ENCODE assay signal across 36 cellular contexts in genomic region chr1:187046293-187046692, GRCh38.
"Had no signal": no experiment of that assay in that cellular context is flagged by ENCODE, and none has a peak within 500 bp of the region (broad histone marks: within the 10 kb centered on the region; RNA-seq: fewer than 3 reads in every experiment).

No MANE protein-coding gene starts in this region.

- H3K36me3 ChIP-seq: adrenal gland, Peyer's patch, SJSA1 had no signal

- H3K4me1 ChIP-seq: adrenal gland, Peyer's patch, SJSA1 had no signal

- H3K4me2 ChIP-seq: KMS-11 had no signal

- H3K27ac Mint-ChIP-seq: activated CD4-positive, alpha-beta T cell treated with anti-CD3 and anti-CD28 coated beads for 36 hours; activated CD4-positive, alpha-beta T cell treated with anti-CD3 and anti-CD28 coated beads, Interleukin-2, amount 10 ng/mL, durations not matched to agents 7 days and 5 days; activated CD8-positive, alpha-beta T cell treated with anti-CD3 and anti-CD28 coated beads, Interleukin-2, amount 10 ng/mL, durations not matched to agents 7 days and 5 days; activated naive CD4-positive, alpha-beta T cell treated with anti-CD3 and anti-CD28 coated beads for 36 hours; activated naive CD4-positive, alpha-beta T cell treated with anti-CD3 and anti-CD28 coated beads, Interleukin-2, amount 50 U/mL, for 72 hours; activated T-helper 1 cell treated with anti-CD3 and anti-CD28 coated beads, Interleukin-12 subunit alpha, Interleukin-12 subunit beta, Interleukin-2, Interleukin-4 antibody, amounts not matched to agents 30 ng/mL and 10 ng/mL and 1 ng/mL, durations not matched to agents 14 hours and 24 hours and 36 hours; brain had no signal

- H3K9ac ChIP-seq: KMS-11 had no signal

- H3K27me3 Mint-ChIP-seq: activated CD4-positive, alpha-beta T cell treated with anti-CD3 and anti-CD28 coated beads, Interleukin-2, amount 10 ng/mL, durations not matched to agents 7 days and 5 days had no signal

- H3K36me3 Mint-ChIP-seq: activated naive CD4-positive, alpha-beta T cell treated with anti-CD3 and anti-CD28 coated beads, Interleukin-2, amount 50 U/mL, for 72 hours; brain had no signal

- H3K4me3 ChIP-seq: adrenal gland, Peyer's patch, SJSA1 had no signal

- H3K9me3 ChIP-seq: adrenal gland, Peyer's patch, SJSA1 had no signal

- H3K4me1 Mint-ChIP-seq: activated CD4-positive, alpha-beta T cell treated with anti-CD3 and anti-CD28 coated beads for 36 hours; activated CD4-positive, alpha-beta T cell treated with anti-CD3 and anti-CD28 coated beads, Interleukin-2, amount 10 ng/mL, durations not matched to agents 7 days and 5 days; brain had no signal

- H3K4me3 Mint-ChIP-seq: activated CD4-positive, alpha-beta T cell treated with anti-CD3 and anti-CD28 coated beads for 36 hours; activated CD4-positive, alpha-beta T cell treated with anti-CD3 and anti-CD28 coated beads, Interleukin-2, amount 10 ng/mL, durations not matched to agents 7 days and 5 days; activated CD8-positive, alpha-beta T cell treated with anti-CD3 and anti-CD28 coated beads, Interleukin-2, amount 10 ng/mL, durations not matched to agents 7 days and 5 days; activated naive CD4-positive, alpha-beta T cell treated with anti-CD3 and anti-CD28 coated beads for 36 hours; activated T-cell treated with anti-CD3 and anti-CD28 coated beads, Interleukin-2, amount 50 U/mL, for 4 hours; activated T-helper 1 cell treated with anti-CD3 and anti-CD28 coated beads, Interleukin-12 subunit alpha, Interleukin-12 subunit beta, Interleukin-2, Interleukin-4 antibody, amounts not matched to agents 30 ng/mL and 10 ng/mL and 1 ng/mL, durations not matched to agents 14 hours and 24 hours and 36 hours; brain had no signal

- ATAC-seq: activated CD4-positive, alpha-beta T cell treated with anti-CD3 and anti-CD28 coated beads for 36 hours; activated CD4-positive, CD25-positive, alpha-beta regulatory T cell treated with anti-CD3 and anti-CD28 coated beads, Interleukin-2, amount 50 U/mL, for 24 hours; activated CD8-positive, alpha-beta T cell treated with anti-CD3 and anti-CD28 coated beads, Interleukin-2, amount 10 ng/mL, durations not matched to agents 7 days and 5 days; activated naive CD4-positive, alpha-beta T cell treated with anti-CD3 and anti-CD28 coated beads, Interleukin-2, amount 50 U/mL, for 72 hours; activated T-cell treated with anti-CD3 and anti-CD28 coated beads, Interleukin-2, amount 50 U/mL, for 4 hours; PC-3; SK-N-SH treated with all-trans-retinoic acid at 6 μM for 48 hours had no signal

- DNase-seq: activated CD4-positive, alpha-beta T cell treated with anti-CD3 and anti-CD28 coated beads for 36 hours; activated CD4-positive, alpha-beta T cell treated with anti-CD3 and anti-CD28 coated beads, Interleukin-2, amount 10 ng/mL, durations not matched to agents 7 days and 5 days; activated CD4-positive, alpha-beta T cell treated with anti-CD3 and anti-CD28 coated beads, Interleukin-2, amount 50 U/mL, for 48 hours; activated CD8-positive, alpha-beta memory T cell treated with anti-CD3 and anti-CD28 coated beads, Interleukin-2, amount 50 U/mL, for 4 hours; activated CD8-positive, alpha-beta T cell treated with anti-CD3 and anti-CD28 coated beads, Interleukin-2, amount 10 ng/mL, durations not matched to agents 7 days and 5 days; activated gamma-delta T cell treated with Interleukin-2 at 50 U/mL for 16 hours; activated naive CD4-positive, alpha-beta T cell treated with anti-CD3 and anti-CD28 coated beads for 36 hours; activated T-cell treated with anti-CD3 and anti-CD28 coated beads for 4 hours; activated T-cell treated with anti-CD3 and anti-CD28 coated beads, Interleukin-2, amount 50 U/mL, for 4 hours; adrenal gland; caudate nucleus; cerebellar nuclear complex; MM.1S; MV-4-11; NCI-H1092; NCI-H187 treated with DMSO at 0.1 percent for 48 hours; NCI-H2081; NCI-H2171 treated with DMSO at 0.1 percent for 48 hours; NCI-H2227 treated with DMSO at 0.1 percent for 48 hours; NCI-H524; NCI-H69; NK-92 treated with Interleukin-12 subunit alpha and Interleukin-12 subunit beta, amount 100 ng/mL, for 24 hours; PC-3; Peyer's patch; RPMI8226; SHP77 treated with DMSO at 0.1 percent for 48 hours; T-helper 1 cell; T-helper 2 cell; T-helper 9 cell had no signal

- H3K9me3 Mint-ChIP-seq: activated CD4-positive, alpha-beta T cell treated with anti-CD3 and anti-CD28 coated beads, Interleukin-2, amount 10 ng/mL, durations not matched to agents 7 days and 5 days; activated naive CD4-positive, alpha-beta T cell treated with anti-CD3 and anti-CD28 coated beads for 36 hours; activated naive CD4-positive, alpha-beta T cell treated with anti-CD3 and anti-CD28 coated beads, Interleukin-2, amount 50 U/mL, for 72 hours; activated T-cell treated with anti-CD3 and anti-CD28 coated beads, Interleukin-2, amount 50 U/mL, for 4 hours; activated T-helper 1 cell treated with anti-CD3 and anti-CD28 coated beads, Interleukin-12 subunit alpha, Interleukin-12 subunit beta, Interleukin-2, Interleukin-4 antibody, amounts not matched to agents 30 ng/mL and 10 ng/mL and 1 ng/mL, durations not matched to agents 14 hours and 24 hours and 36 hours; brain had no signal

- H3K27ac ChIP-seq: adrenal gland, KMS-11, Peyer's patch, SJSA1 had no signal

- H3K27me3 ChIP-seq: Peyer's patch, SJSA1 had no signal
